8 cellular contexts compared by ENCODE assay signal in genomic region chr12:46153267-46153872, GRCh38.
DNase-seq lines count a peak whose midpoint lies in the region; ATAC-seq, FAIRE-seq and TF ChIP-seq lines count a peak whose summit lies in the region.

No MANE protein-coding gene starts in this region.

- H2AFZ ChIP-seq in smooth muscle cell (ENCODE audit: low read depth) = peak overlapping the region; percentile 68

- no peak overlapping the region for H3K4me3 Mint-ChIP-seq in stimulated activated memory B cell treated with anti-CD40 and anti-IgM and Interleukin-4, amounts not matched to agents 10 μg/mL and 1 μg/mL and 100 μg/mL, for 72 hours

- DNase-seq in AG20443 (ENCODE audit: low spot score) (peak; percentile 32), GM19239 (ENCODE audit: insufficient read length, low spot score) (no peak), SHP77 treated with DMSO at 0.1 percent for 48 hours (lab: John Stamatoyannopoulos, UW) (peak; percentile 50), fibroblast of the aortic adventitia (ENCODE audit: low read depth) (peak; percentile 63), smooth muscle cell (lab: John Stamatoyannopoulos, UW; ENCODE audit: unreplicated experiment) (no peak), posterior vena cava (ENCODE audit: low spot score) (no peak)

- peaks cover 21% of the 10 kb centered on the region for H3F3A ChIP-seq in smooth muscle cell (ENCODE audit: low read depth)

- 38% methylated on average over 2 of the region's 2 CpGs for WGBS in smooth muscle cell (ENCODE audit: low lambda C conversion rate)

- H3K27ac Mint-ChIP-seq in stimulated activated memory B cell treated with anti-CD40 and anti-IgM and Interleukin-4, amounts not matched to agents 10 μg/mL and 1 μg/mL and 100 μg/mL, for 72 hours = no peak overlapping the region

- no peaks in the 10 kb centered on the region for H3K79me2 ChIP-seq in smooth muscle cell (ENCODE audit: low read depth)

- peak; percentile 74 for TF ChIP-seq CTCF in fibroblast of the aortic adventitia (IDR thresholded peaks at IDR 0.05; ENCODE audit: insufficient read depth, low read length)
- TF ChIP-seq CTCF in smooth muscle cell (IDR thresholded peaks at IDR 0.05; ENCODE audit: borderline replicate concordance, insufficient read depth, poor library complexity, severe bottlenecking) = peak; percentile 66

- intact Hi-C loops in posterior vena cava (cut with DNase I) = no loop called here

- H3K36me3 Mint-ChIP-seq in stimulated activated memory B cell treated with anti-CD40 and anti-IgM and Interleukin-4, amounts not matched to agents 10 μg/mL and 1 μg/mL and 100 μg/mL, for 72 hours = peaks cover 13% of the 10 kb centered on the region

- H3K9ac ChIP-seq in smooth muscle cell (ENCODE audit: low read depth) = peak overlapping the region; percentile 65

- H3K27me3 Mint-ChIP-seq in stimulated activated memory B cell treated with anti-CD40 and anti-IgM and Interleukin-4, amounts not matched to agents 10 μg/mL and 1 μg/mL and 100 μg/mL, for 72 hours = peaks cover 3% of the 10 kb centered on the region

- peaks cover 5% of the 10 kb centered on the region for H3K36me3 ChIP-seq in smooth muscle cell (ENCODE audit: low read depth)

- no peaks in the 10 kb centered on the region for H4K20me1 ChIP-seq in smooth muscle cell (ENCODE audit: low read depth)

- H3K4me2 ChIP-seq in smooth muscle cell = peak overlapping the region; percentile 82

- H3K4me1 Mint-ChIP-seq in stimulated activated memory B cell treated with anti-CD40 and anti-IgM and Interleukin-4, amounts not matched to agents 10 μg/mL and 1 μg/mL and 100 μg/mL, for 72 hours = peaks cover 14% of the 10 kb centered on the region

- H3K4me3 ChIP-seq in fibroblast of the aortic adventitia (ENCODE audit: low read depth, low read length) (no peak overlapping the region), smooth muscle cell (peak overlapping the region; percentile 21)

- H3K27me3 ChIP-seq in smooth muscle cell (ENCODE audit: low read depth) = no peaks in the 10 kb centered on the region

- peak overlapping the region; percentile 97 for H3K27ac ChIP-seq in smooth muscle cell (ENCODE audit: low read depth)

- FAIRE-seq in GM19239 (lab: Jason Lieb, UNC) = peak; percentile 87

- ATAC-seq in stimulated activated memory B cell treated with anti-CD40 and anti-IgM and Interleukin-4, amounts not matched to agents 10 μg/mL and 1 μg/mL and 100 μg/mL, for 72 hours = no peak
- no peak for ATAC-seq in GM21360 (IDR thresholded peaks at IDR 0.05; ENCODE audit: unreplicated experiment)

- peaks cover 8% of the 10 kb centered on the region for H3K9me3 Mint-ChIP-seq in stimulated activated memory B cell treated with anti-CD40 and anti-IgM and Interleukin-4, amounts not matched to agents 10 μg/mL and 1 μg/mL and 100 μg/mL, for 72 hours

- no peaks in the 10 kb centered on the region for H3K9me3 ChIP-seq in smooth muscle cell (replicated peaks; ENCODE audit: low read depth)

- peaks cover 28% of the 10 kb centered on the region for H3K4me1 ChIP-seq in smooth muscle cell (ENCODE audit: low read depth)

Comparison
In these comparisons a context has a peak if more than half of its experiments do, and no peak if none do; other contexts are left out.
1. DNase-seq: peak in AG20443 (single experiment), SHP77 treated with DMSO at 0.1 percent for 48 hours (single experiment) and fibroblast of the aortic adventitia (single experiment); none in GM19239 (single experiment), smooth muscle cell (single experiment) and posterior vena cava (single experiment).